Comparison of ENCODE assay signal across 16 cellular contexts in genomic region chr16:49382916-49383315, GRCh38. TPM values are rescaled to one million over a fixed set of nuclear protein-coding genes. Genes with fewer than 3 reads are reported as not detected.
DNase-seq lines count a peak whose midpoint lies in the region; ATAC-seq, FAIRE-seq and TF ChIP-seq lines count a peak whose summit lies in the region.
"Had no signal": no experiment of that assay in that cellular context is flagged by ENCODE, and none has a peak within 500 bp of the region (broad histone marks: within the 10 kb centered on the region; RNA-seq: fewer than 3 reads in every experiment).

No MANE protein-coding gene starts in this region.

- no peaks in the 10 kb centered on the region for H3K4me1 ChIP-seq in DND-41 (ENCODE audit: insufficient read depth, low read length)
- H3K4me1 ChIP-seq in iPS DF 6.9 (ENCODE audit: control insufficient read depth, insufficient read depth, low read length) = no peaks in the 10 kb centered on the region
- H3K4me1 ChIP-seq: heart left ventricle, suprapubic skin had no signal

- TF ChIP-seq CTCF in DND-41 (IDR thresholded peaks at IDR 0.05; ENCODE audit: borderline replicate concordance, extremely low read depth, low read length, poor library complexity, severe bottlenecking) = peak; percentile 42

- H3K9ac ChIP-seq in DND-41 (ENCODE audit: low read depth, low read length) = no peak overlapping the region

- H3K4me2 ChIP-seq in DND-41 (ENCODE audit: insufficient read depth, low read length) = no peak overlapping the region

- H3K36me3 ChIP-seq in DND-41 (ENCODE audit: insufficient read depth, low read length) (no peaks in the 10 kb centered on the region), iPS DF 6.9 (ENCODE audit: control insufficient read depth, insufficient read depth, low read length) (no peaks in the 10 kb centered on the region)
- H3K36me3 ChIP-seq: heart left ventricle, neutrophil, suprapubic skin had no signal

- H3K9me3 ChIP-seq in DND-41 (ENCODE audit: insufficient read depth, low read length, severe bottlenecking) = no peaks in the 10 kb centered on the region
- no peaks in the 10 kb centered on the region for H3K9me3 ChIP-seq in iPS DF 6.9 (ENCODE audit: control insufficient read depth, insufficient read depth, low read length)
- H3K9me3 ChIP-seq: neutrophil, suprapubic skin had no signal

- no peak overlapping the region for H3K4me3 ChIP-seq in DND-41 (ENCODE audit: low read depth in 1 of 2, low read length in 2 of 2)
- H3K4me3 ChIP-seq in iPS DF 6.9 (ENCODE audit: low read length) = no peak overlapping the region
- H3K4me3 ChIP-seq: heart left ventricle, suprapubic skin had no signal

- no CpG with 5 or more reads among the region's 1 CpG for WGBS in iPS DF 6.9 (ENCODE audit: insufficient coverage, insufficient read length)

- H4K20me1 ChIP-seq in DND-41 (ENCODE audit: insufficient read depth, low read length) = no peaks in the 10 kb centered on the region

- H3K27me3 ChIP-seq in DND-41 (ENCODE audit: insufficient read depth, low read length, poor library complexity) = no peaks in the 10 kb centered on the region
- no peaks in the 10 kb centered on the region for H3K27me3 ChIP-seq in iPS DF 6.9 (ENCODE audit: control insufficient read depth, insufficient read depth, low read length)
- H3K27me3 ChIP-seq: neutrophil had no signal

- no peak for DNase-seq in DND-41
- DNase-seq in OCI-M1 (lab: John Stamatoyannopoulos, UW) = peak; percentile 0
- peak; percentile 50 for DNase-seq in iPS DF 6.9 (ENCODE audit: low read depth, low spot score)
- DNase-seq in SKM-1 (lab: John Stamatoyannopoulos, UW; ENCODE audit: unreplicated experiment) = no peak
- DNase-seq in GM12891 (ENCODE audit: insufficient read length, low spot score) = no peak
- DNase-seq in 8988T = no peak
- DNase-seq: activated CD4-positive, alpha-beta T cell treated with anti-CD3 and anti-CD28 coated beads, Interleukin-2, amount 50 U/mL, for 1 hour; heart left ventricle; T-helper 1 cell had no signal

- no peak for FAIRE-seq in GM12891 (lab: Jason Lieb, UNC)
- FAIRE-seq: bronchial epithelial cell, endothelial cell of umbilical vein had no signal

- ATAC-seq in DND-41 (ENCODE audit: insufficient read depth, low read depth) (no peak), GM18867 (IDR thresholded peaks at IDR 0.05; ENCODE audit: unreplicated experiment) (peak; percentile 53), HG03159 (IDR thresholded peaks at IDR 0.05; ENCODE audit: unreplicated experiment) (no peak)
- ATAC-seq: activated T-helper 17 cell treated with anti-CD3 and anti-CD28 coated beads, Interleukin-2, amount 50 U/mL, for 72 hours; heart left ventricle had no signal

- no peak for TF ChIP-seq POLR2A in GM12891 (IDR thresholded peaks at IDR 0.05; ENCODE audit: low read depth, low read length)

- H3K79me2 ChIP-seq in DND-41 (ENCODE audit: insufficient read depth, low read length) = no peaks in the 10 kb centered on the region

- H3K27ac ChIP-seq in DND-41 (ENCODE audit: low read length) (no peak overlapping the region), iPS DF 6.9 (ENCODE audit: low read length) (no peak overlapping the region)
- H3K27ac ChIP-seq: heart left ventricle, neutrophil, suprapubic skin had no signal

- H2AFZ ChIP-seq in DND-41 (ENCODE audit: low read depth, low read length) = no peak overlapping the region

TF ChIP-seq in GM12891, 5 proteins besides CTCF, POLR2A, EP300 and RAD21:
- TF ChIP-seq POLR2AphosphoS5 (IDR thresholded peaks at IDR 0.05; ENCODE audit: low read depth, low read length) = no peak
- TF ChIP-seq TAF1 (IDR thresholded peaks at IDR 0.05; ENCODE audit: low read depth, low read length) = no peak
- TF ChIP-seq PAX5 (IDR thresholded peaks at IDR 0.05; ENCODE audit: insufficient read depth, low read length, severe bottlenecking) = no peak
- TF ChIP-seq SPI1 (IDR thresholded peaks at IDR 0.05; ENCODE audit: low read depth, low read length) = no peak
- no peak for TF ChIP-seq POU2F2 (IDR thresholded peaks at IDR 0.05; ENCODE audit: low read depth, low read length)
TF ChIP-seq in GM12891: peak in this region for 0.

RNA-seq across cellular contexts. Expression of gene C16orf78, which starts 9.3 kb away (rescaled TPM):
- not detected for polyA plus RNA-seq in GM12891 (2012; ENCODE audit: low read depth, missing spikeins)
- polyA plus RNA-seq: endothelial cell of umbilical vein, heart left ventricle had no signal

Comparison
In these comparisons a context has a peak if more than half of its experiments do, and no peak if none do; other contexts are left out.
1. DNase-seq: peak in OCI-M1 (single experiment) and iPS DF 6.9 (single experiment); none in DND-41 (single experiment), SKM-1 (single experiment), GM12891 (single experiment) and 8988T (single experiment).